Comparison of ENCODE assay signal across 2 cellular contexts in the genomic region with DNA sequence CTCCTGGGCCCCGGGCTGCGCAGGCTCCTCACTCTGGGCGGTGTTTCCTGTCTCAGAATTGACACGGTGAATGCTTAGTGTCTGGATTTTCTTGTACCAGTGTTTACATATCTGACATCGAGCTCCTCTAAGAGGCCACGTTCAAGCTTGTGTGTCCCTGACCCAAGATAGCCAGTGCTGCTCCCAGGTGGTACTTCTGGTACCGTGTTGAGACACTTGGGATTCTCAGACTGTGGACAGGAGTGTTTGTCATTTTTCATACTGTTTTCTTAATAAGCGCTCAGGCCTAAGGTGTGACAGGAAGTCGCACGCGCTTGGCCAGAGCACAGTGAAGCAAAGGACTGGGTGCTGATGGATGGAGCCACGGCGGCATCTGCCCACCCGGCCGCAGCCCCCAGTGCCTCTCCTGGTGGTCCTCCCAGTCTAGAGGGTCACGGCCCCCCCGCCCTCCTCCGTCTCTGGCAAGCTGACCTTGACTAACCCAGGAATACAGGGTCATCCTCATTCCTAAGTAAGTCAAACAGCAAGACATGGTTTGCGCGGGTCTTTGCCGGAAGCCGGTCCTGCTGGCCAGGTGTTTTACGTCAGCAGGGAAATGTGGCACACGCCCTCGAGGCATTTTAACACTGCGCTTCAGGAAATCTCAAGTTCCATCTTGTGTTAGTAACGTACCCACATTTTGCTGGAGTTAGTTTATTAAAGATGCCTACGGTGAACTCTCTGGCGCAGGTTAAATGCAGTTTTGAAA.
TF ChIP-seq lines count a peak whose summit lies in the region.

No MANE protein-coding gene starts in this region.

TF ChIP-seq in HepG2, 621 proteins besides CTCF, POLR2A, EP300 and RAD21 (continued from another document):
- TF ChIP-seq ZNF30 (CRISPR knock-in tag; IDR thresholded peaks at IDR 0.05): no peak
- TF ChIP-seq SMARCC2 (IDR thresholded peaks at IDR 0.05): no peak
- no peak for TF ChIP-seq ZNF224 (CRISPR knock-in tag; IDR thresholded peaks at IDR 0.05)
- TF ChIP-seq ZNF558 (CRISPR knock-in tag; IDR thresholded peaks at IDR 0.05; ENCODE audit: borderline replicate concordance): no peak
- TF ChIP-seq ZNF709 (CRISPR knock-in tag; IDR thresholded peaks at IDR 0.05): no peak
- no peak for TF ChIP-seq KDM5A (IDR thresholded peaks at IDR 0.05; ENCODE audit: borderline replicate concordance, low read length)
- TF ChIP-seq ZNF674 (CRISPR knock-in tag; IDR thresholded peaks at IDR 0.05; ENCODE audit: low read depth): no peak
- no peak for TF ChIP-seq NFYC (CRISPR knock-in tag; IDR thresholded peaks at IDR 0.05)
- TF ChIP-seq, protein P1, sequence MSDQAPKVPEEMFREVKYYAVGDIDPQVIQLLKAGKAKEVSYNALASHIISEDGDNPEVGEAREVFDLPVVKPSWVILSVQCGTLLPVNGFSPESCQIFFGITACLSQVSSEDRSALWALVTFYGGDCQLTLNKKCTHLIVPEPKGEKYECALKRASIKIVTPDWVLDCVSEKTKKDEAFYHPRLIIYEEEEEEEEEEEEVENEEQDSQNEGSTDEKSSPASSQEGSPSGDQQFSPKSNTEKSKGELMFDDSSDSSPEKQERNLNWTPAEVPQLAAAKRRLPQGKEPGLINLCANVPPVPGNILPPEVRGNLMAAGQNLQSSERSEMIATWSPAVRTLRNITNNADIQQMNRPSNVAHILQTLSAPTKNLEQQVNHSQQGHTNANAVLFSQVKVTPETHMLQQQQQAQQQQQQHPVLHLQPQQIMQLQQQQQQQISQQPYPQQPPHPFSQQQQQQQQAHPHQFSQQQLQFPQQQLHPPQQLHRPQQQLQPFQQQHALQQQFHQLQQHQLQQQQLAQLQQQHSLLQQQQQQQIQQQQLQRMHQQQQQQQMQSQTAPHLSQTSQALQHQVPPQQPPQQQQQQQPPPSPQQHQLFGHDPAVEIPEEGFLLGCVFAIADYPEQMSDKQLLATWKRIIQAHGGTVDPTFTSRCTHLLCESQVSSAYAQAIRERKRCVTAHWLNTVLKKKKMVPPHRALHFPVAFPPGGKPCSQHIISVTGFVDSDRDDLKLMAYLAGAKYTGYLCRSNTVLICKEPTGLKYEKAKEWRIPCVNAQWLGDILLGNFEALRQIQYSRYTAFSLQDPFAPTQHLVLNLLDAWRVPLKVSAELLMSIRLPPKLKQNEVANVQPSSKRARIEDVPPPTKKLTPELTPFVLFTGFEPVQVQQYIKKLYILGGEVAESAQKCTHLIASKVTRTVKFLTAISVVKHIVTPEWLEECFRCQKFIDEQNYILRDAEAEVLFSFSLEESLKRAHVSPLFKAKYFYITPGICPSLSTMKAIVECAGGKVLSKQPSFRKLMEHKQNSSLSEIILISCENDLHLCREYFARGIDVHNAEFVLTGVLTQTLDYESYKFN (CRISPR knock-in tag; conservative IDR thresholded peaks at IDR 0.05): no peak
- no peak for TF ChIP-seq CCAR2 (optimal IDR thresholded peaks at IDR 0.05; ENCODE audit: low read depth, low read length)
- peak; percentile 21 for TF ChIP-seq POLR2AphosphoS5 (IDR thresholded peaks at IDR 0.05; ENCODE audit: low read depth, low read length)
- no peak for TF ChIP-seq KLF11 (CRISPR knock-in tag; IDR thresholded peaks at IDR 0.05)
- peak; percentile 68 for TF ChIP-seq POLR2G (IDR thresholded peaks at IDR 0.05; ENCODE audit: low read depth, low read length)
- TF ChIP-seq ZNF530 (CRISPR knock-in tag; IDR thresholded peaks at IDR 0.05; ENCODE audit: low read depth): no peak
- TF ChIP-seq, protein P2, sequence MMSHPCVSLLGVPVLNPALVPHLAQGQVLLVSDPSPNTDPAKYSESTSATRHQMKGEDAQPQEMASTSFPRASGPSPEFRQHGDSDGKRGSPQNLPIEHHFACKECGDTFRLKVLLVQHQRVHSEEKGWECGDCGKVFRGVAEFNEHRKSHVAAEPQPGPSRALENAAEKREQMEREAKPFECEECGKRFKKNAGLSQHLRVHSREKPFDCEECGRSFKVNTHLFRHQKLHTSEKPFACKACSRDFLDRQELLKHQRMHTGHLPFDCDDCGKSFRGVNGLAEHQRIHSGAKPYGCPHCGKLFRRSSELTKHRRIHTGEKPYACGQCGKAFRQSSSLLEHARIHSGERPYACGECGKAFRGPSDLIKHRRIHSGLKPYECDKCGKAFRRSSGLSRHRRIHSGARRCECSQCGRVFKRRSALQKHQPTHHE (CRISPR knock-in tag; IDR thresholded peaks at IDR 0.05; ENCODE audit: borderline replicate concordance): no peak
- no peak for TF ChIP-seq ZNF431 (CRISPR knock-in tag; IDR thresholded peaks at IDR 0.05; ENCODE audit: borderline replicate concordance, low read depth)
- TF ChIP-seq ZSCAN25 (CRISPR knock-in tag; IDR thresholded peaks at IDR 0.05): no peak
- TF ChIP-seq, protein P3, sequence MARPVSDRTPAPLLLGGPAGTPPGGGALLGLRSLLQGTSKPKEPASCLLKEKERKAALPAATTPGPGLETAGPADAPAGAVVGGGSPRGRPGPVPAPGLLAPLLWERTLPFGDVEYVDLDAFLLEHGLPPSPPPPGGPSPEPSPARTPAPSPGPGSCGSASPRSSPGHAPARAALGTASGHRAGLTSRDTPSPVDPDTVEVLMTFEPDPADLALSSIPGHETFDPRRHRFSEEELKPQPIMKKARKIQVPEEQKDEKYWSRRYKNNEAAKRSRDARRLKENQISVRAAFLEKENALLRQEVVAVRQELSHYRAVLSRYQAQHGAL (CRISPR knock-in tag; IDR thresholded peaks at IDR 0.05; ENCODE audit: not compliant biosample characterization): no peak

TF ChIP-seq in K562, 482 proteins besides CTCF, POLR2A, EP300 and RAD21 (continued from another document):
- TF ChIP-seq, protein P4, sequence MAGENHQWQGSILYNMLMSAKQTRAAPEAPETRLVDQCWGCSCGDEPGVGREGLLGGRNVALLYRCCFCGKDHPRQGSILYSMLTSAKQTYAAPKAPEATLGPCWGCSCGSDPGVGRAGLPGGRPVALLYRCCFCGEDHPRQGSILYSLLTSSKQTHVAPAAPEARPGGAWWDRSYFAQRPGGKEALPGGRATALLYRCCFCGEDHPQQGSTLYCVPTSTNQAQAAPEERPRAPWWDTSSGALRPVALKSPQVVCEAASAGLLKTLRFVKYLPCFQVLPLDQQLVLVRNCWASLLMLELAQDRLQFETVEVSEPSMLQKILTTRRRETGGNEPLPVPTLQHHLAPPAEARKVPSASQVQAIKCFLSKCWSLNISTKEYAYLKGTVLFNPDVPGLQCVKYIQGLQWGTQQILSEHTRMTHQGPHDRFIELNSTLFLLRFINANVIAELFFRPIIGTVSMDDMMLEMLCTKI (IDR thresholded peaks at IDR 0.05; ENCODE audit: partially characterized antibody): no peak
- no peak for TF ChIP-seq ESRRB (CRISPR knock-in tag; IDR thresholded peaks at IDR 0.05; ENCODE audit: borderline replicate concordance)
- TF ChIP-seq EGR1 (conservative IDR thresholded peaks at IDR 0.05): no peak
- TF ChIP-seq RBFOX2 (IDR thresholded peaks at IDR 0.05; ENCODE audit: low read depth, low read length): peak; percentile 51
- TF ChIP-seq STAT5B (CRISPR knock-in tag; IDR thresholded peaks at IDR 0.05): no peak
- TF ChIP-seq ERF (CRISPR knock-in tag; IDR thresholded peaks at IDR 0.05): no peak
- no peak for TF ChIP-seq GATAD2A (IDR thresholded peaks at IDR 0.05)
- TF ChIP-seq PCBP2 (IDR thresholded peaks at IDR 0.05; ENCODE audit: low read depth, low read length, poor library complexity, severe bottlenecking): no peak
- TF ChIP-seq, protein P5, sequence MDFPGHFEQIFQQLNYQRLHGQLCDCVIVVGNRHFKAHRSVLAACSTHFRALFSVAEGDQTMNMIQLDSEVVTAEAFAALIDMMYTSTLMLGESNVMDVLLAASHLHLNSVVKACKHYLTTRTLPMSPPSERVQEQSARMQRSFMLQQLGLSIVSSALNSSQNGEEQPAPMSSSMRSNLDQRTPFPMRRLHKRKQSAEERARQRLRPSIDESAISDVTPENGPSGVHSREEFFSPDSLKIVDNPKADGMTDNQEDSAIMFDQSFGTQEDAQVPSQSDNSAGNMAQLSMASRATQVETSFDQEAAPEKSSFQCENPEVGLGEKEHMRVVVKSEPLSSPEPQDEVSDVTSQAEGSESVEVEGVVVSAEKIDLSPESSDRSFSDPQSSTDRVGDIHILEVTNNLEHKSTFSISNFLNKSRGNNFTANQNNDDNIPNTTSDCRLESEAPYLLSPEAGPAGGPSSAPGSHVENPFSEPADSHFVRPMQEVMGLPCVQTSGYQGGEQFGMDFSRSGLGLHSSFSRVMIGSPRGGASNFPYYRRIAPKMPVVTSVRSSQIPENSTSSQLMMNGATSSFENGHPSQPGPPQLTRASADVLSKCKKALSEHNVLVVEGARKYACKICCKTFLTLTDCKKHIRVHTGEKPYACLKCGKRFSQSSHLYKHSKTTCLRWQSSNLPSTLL (IDR thresholded peaks at IDR 0.05): no peak
- no peak for TF ChIP-seq ZZZ3 (IDR thresholded peaks at IDR 0.05)
- TF ChIP-seq, protein P6, sequence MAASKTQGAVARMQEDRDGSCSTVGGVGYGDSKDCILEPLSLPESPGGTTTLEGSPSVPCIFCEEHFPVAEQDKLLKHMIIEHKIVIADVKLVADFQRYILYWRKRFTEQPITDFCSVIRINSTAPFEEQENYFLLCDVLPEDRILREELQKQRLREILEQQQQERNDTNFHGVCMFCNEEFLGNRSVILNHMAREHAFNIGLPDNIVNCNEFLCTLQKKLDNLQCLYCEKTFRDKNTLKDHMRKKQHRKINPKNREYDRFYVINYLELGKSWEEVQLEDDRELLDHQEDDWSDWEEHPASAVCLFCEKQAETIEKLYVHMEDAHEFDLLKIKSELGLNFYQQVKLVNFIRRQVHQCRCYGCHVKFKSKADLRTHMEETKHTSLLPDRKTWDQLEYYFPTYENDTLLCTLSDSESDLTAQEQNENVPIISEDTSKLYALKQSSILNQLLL (CRISPR knock-in tag; IDR thresholded peaks at IDR 0.05; ENCODE audit: borderline replicate concordance): 0 out of 2 replicates have a peak, but pooled peaks have one; percentile 53
- no peak for TF ChIP-seq ZNF239 (CRISPR knock-in tag; IDR thresholded peaks at IDR 0.05)
- peak; percentile 26 for TF ChIP-seq POLR2B (IDR thresholded peaks at IDR 0.05; ENCODE audit: low read depth, partially characterized antibody)
- TF ChIP-seq PTRF (tag; IDR thresholded peaks at IDR 0.05): no peak
- no peak for TF ChIP-seq ATF7 (IDR thresholded peaks at IDR 0.05)
- TF ChIP-seq RFX7 (CRISPR knock-in tag; IDR thresholded peaks at IDR 0.05): no peak
- no peak for TF ChIP-seq MTA3 (IDR thresholded peaks at IDR 0.05; ENCODE audit: borderline replicate concordance)
- no peak for TF ChIP-seq RBM34 (IDR thresholded peaks at IDR 0.05; ENCODE audit: borderline replicate concordance, insufficient read depth, low read length)
- no peak for TF ChIP-seq CHCHD3 (CRISPR knock-in tag; IDR thresholded peaks at IDR 0.05)
- no peak for TF ChIP-seq MYNN (IDR thresholded peaks at IDR 0.05)
- TF ChIP-seq MYNN (CRISPR knock-in tag; IDR thresholded peaks at IDR 0.05): no peak
- no peak for TF ChIP-seq TAL1 (IDR thresholded peaks at IDR 0.05)
TF ChIP-seq in K562: peak in this region for 5.
